33 cellular contexts compared by ENCODE assay signal in the genomic region with DNA sequence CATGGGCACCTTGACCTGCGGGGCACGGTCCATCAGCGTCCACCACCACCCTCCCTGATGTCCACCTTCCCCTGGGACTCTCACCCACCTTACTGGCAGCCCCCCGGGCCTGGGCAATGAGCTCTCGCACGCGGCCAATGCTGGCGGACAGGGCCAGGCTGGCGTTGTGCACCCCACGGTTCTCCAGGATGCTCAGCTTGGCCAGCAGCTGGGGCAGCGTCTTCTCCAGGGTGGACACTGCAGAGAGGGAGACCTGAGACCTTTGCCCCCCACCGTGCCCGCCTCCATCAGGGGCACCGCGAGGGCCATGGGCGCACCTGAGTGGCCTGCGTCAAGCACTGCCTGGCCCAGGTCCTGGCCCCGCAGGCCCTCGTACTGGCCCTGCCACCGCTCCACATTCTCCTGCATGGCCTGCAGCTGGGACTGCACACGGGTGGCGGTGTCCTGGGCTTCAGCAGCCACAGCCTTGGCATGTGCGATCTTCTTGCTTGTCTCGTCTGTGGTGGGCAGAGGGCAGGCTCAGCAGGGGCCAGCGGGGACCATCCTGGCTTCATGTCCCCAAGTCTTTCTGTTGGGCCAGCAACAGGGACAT.
"Had no signal": no experiment of that assay in that cellular context is flagged by ENCODE, and none has a peak within 500 bp of the region (broad histone marks: within the 10 kb centered on the region; RNA-seq: fewer than 3 reads in every experiment).

No MANE protein-coding gene starts in this region.

- H3K27ac ChIP-seq: adrenal gland, Peyer's patch, VCaP had no signal

- ATAC-seq: activated naive CD4-positive, alpha-beta T cell treated with anti-CD3 and anti-CD28 coated beads, Interleukin-2, amount 50 U/mL, for 72 hours; activated T-cell treated with anti-CD3 and anti-CD28 coated beads, Interleukin-2, amount 50 U/mL, for 4 hours had no signal

- H3K36me3 Mint-ChIP-seq: activated CD4-positive, alpha-beta memory T cell treated with anti-CD3 and anti-CD28 coated beads for 36 hours; activated naive CD4-positive, alpha-beta T cell treated with anti-CD3 and anti-CD28 coated beads, Interleukin-2, amount 50 U/mL, for 72 hours had no signal

- H3K4me3 ChIP-seq: adrenal gland, Peyer's patch had no signal

- H3K4me3 Mint-ChIP-seq: activated B cell treated with CpG ODN at 0.5 μM for 24 hours; activated CD4-positive, alpha-beta memory T cell treated with anti-CD3 and anti-CD28 coated beads for 36 hours; activated naive CD4-positive, alpha-beta T cell treated with anti-CD3 and anti-CD28 coated beads for 36 hours; activated T-cell treated with anti-CD3 and anti-CD28 coated beads, Interleukin-2, amount 50 U/mL, for 4 hours; activated T-helper 1 cell treated with anti-CD3 and anti-CD28 coated beads, Interleukin-12 subunit alpha, Interleukin-12 subunit beta, Interleukin-2, Interleukin-4 antibody, amounts not matched to agents 30 ng/mL and 10 ng/mL and 1 ng/mL, durations not matched to agents 14 hours and 24 hours and 36 hours; brain had no signal

- DNase-seq: activated B cell treated with CpG ODN at 0.5 μM for 24 hours; activated CD4-positive, alpha-beta memory T cell treated with anti-CD3 and anti-CD28 coated beads for 36 hours; activated CD4-positive, alpha-beta T cell treated with anti-CD3 and anti-CD28 coated beads for 4 hours; activated CD4-positive, alpha-beta T cell treated with anti-CD3 and anti-CD28 coated beads, Interleukin-2, amount 50 U/mL, for 1 hour; activated CD4-positive, CD25-positive, alpha-beta regulatory T cell treated with anti-CD3 and anti-CD28 coated beads, Interleukin-2, amount 50 U/mL, for 72 hours; activated CD8-positive, alpha-beta memory T cell treated with anti-CD3 and anti-CD28 coated beads, Interleukin-2, amount 50 U/mL, for 4 hours; activated gamma-delta T cell treated with Interleukin-2 at 50 U/mL for 16 hours; activated naive CD4-positive, alpha-beta T cell treated with anti-CD3 and anti-CD28 coated beads for 36 hours; activated T-cell treated with anti-CD3 and anti-CD28 coated beads for 4 hours; activated T-cell treated with anti-CD3 and anti-CD28 coated beads, Interleukin-2, amount 50 U/mL, for 4 hours; adrenal gland; anterior cingulate cortex; caudate nucleus; cerebellar nuclear complex; MM.1S; MV-4-11; NCI-H1092; NCI-H1436 treated with DMSO at 0.1 percent for 48 hours; NCI-H1694 treated with DMSO at 0.1 percent for 48 hours; NCI-H2029; NCI-H345; NCI-H524 treated with DMSO at 0.1 percent for 48 hours; Peyer's patch; Right ventricle myocardium superior; RPMI8226; SW 1271; T-helper 1 cell; T-helper 2 cell; T-helper 9 cell had no signal

- H3K9me3 ChIP-seq: adrenal gland, Peyer's patch had no signal

- H3K27ac Mint-ChIP-seq: activated B cell treated with CpG ODN at 0.5 μM for 24 hours; activated CD4-positive, alpha-beta memory T cell treated with anti-CD3 and anti-CD28 coated beads for 36 hours; activated naive CD4-positive, alpha-beta T cell treated with anti-CD3 and anti-CD28 coated beads for 36 hours; activated naive CD4-positive, alpha-beta T cell treated with anti-CD3 and anti-CD28 coated beads, Interleukin-2, amount 50 U/mL, for 72 hours; activated T-helper 1 cell treated with anti-CD3 and anti-CD28 coated beads, Interleukin-12 subunit alpha, Interleukin-12 subunit beta, Interleukin-2, Interleukin-4 antibody, amounts not matched to agents 30 ng/mL and 10 ng/mL and 1 ng/mL, durations not matched to agents 14 hours and 24 hours and 36 hours; brain had no signal

- H3K4me1 Mint-ChIP-seq: activated B cell treated with CpG ODN at 0.5 μM for 24 hours, brain had no signal

- H3K4me1 ChIP-seq: adrenal gland, Peyer's patch had no signal

- H3K27me3 ChIP-seq: adrenal gland, Peyer's patch had no signal

- H3K27me3 Mint-ChIP-seq: activated B cell treated with CpG ODN at 0.5 μM for 24 hours; activated CD4-positive, alpha-beta memory T cell treated with anti-CD3 and anti-CD28 coated beads for 36 hours; brain had no signal

- H3K9me3 Mint-ChIP-seq: activated B cell treated with CpG ODN at 0.5 μM for 24 hours; activated CD4-positive, alpha-beta memory T cell treated with anti-CD3 and anti-CD28 coated beads for 36 hours; activated naive CD4-positive, alpha-beta T cell treated with anti-CD3 and anti-CD28 coated beads for 36 hours; activated naive CD4-positive, alpha-beta T cell treated with anti-CD3 and anti-CD28 coated beads, Interleukin-2, amount 50 U/mL, for 72 hours; activated T-cell treated with anti-CD3 and anti-CD28 coated beads, Interleukin-2, amount 50 U/mL, for 4 hours; activated T-helper 1 cell treated with anti-CD3 and anti-CD28 coated beads, Interleukin-12 subunit alpha, Interleukin-12 subunit beta, Interleukin-2, Interleukin-4 antibody, amounts not matched to agents 30 ng/mL and 10 ng/mL and 1 ng/mL, durations not matched to agents 14 hours and 24 hours and 36 hours; brain had no signal
